In genomic region chr19:8589177-8589714, GRCh38 we compare ENCODE assay signal across 40 cellular contexts. TPM values are rescaled to one million over a fixed set of nuclear protein-coding genes. Genes with fewer than 3 reads are reported as not detected.
"Had no signal": no experiment of that assay in that cellular context is flagged by ENCODE, and none has a peak within 500 bp of the region (broad histone marks: within the 10 kb centered on the region; RNA-seq: fewer than 3 reads in every experiment).

No MANE protein-coding gene starts in this region.

- H3K27me3 ChIP-seq: adrenal gland, body of pancreas, brain microvascular endothelial cell, breast epithelium had no signal

- H3K36me3 ChIP-seq: brain microvascular endothelial cell had no signal

- H3K4me1 ChIP-seq: breast epithelium had no signal

- H3K27ac Mint-ChIP-seq: activated B cell treated with CpG ODN at 0.5 μM for 24 hours; activated CD4-positive, alpha-beta memory T cell treated with anti-CD3 and anti-CD28 coated beads for 36 hours; activated CD8-positive, alpha-beta T cell treated with anti-CD3 and anti-CD28 coated beads for 36 hours; activated naive CD4-positive, alpha-beta T cell treated with anti-CD3 and anti-CD28 coated beads for 36 hours; activated naive CD4-positive, alpha-beta T cell treated with anti-CD3 and anti-CD28 coated beads, Interleukin-2, amount 50 U/mL, for 72 hours; activated naive CD8-positive, alpha-beta T cell treated with anti-CD3 and anti-CD28 coated beads for 36 hours; activated T-cell treated with anti-CD3 and anti-CD28 coated beads, Interleukin-2, amount 50 U/mL, for 72 hours; activated T-helper 1 cell treated with anti-CD3 and anti-CD28 coated beads, Interleukin-12 subunit alpha, Interleukin-12 subunit beta, Interleukin-2, Interleukin-4 antibody, amounts not matched to agents 30 ng/mL and 10 ng/mL and 1 ng/mL, durations not matched to agents 14 hours and 24 hours and 36 hours; activated T-helper 17 cell treated with anti-CD3 and anti-CD28 coated beads, Interleukin-2, amount 50 U/mL, for 72 hours; T-helper 1 cell treated with Interleukin-12 subunit alpha and Interleukin-12 subunit beta and Interleukin-4 antibody, amounts not matched to agents 30 μg/mL and 1 μg/mL, for 36 hours; T-helper 2 cell treated with Interferon-gamma antibody and Interleukin-4, amounts not matched to agents 5 μg/mL and 100 μg/mL, for 36 hours had no signal

- H3K4me3 Mint-ChIP-seq: activated B cell treated with CpG ODN at 0.5 μM for 24 hours; activated CD4-positive, alpha-beta memory T cell treated with anti-CD3 and anti-CD28 coated beads for 36 hours; activated CD4-positive, alpha-beta T cell treated with anti-CD3 and anti-CD28 coated beads, Interleukin-2, amount 10 ng/mL, durations not matched to agents 24 days and 14 days; activated CD8-positive, alpha-beta T cell treated with anti-CD3 and anti-CD28 coated beads for 36 hours; activated naive CD4-positive, alpha-beta T cell treated with anti-CD3 and anti-CD28 coated beads for 36 hours; activated naive CD8-positive, alpha-beta T cell treated with anti-CD3 and anti-CD28 coated beads for 36 hours; activated T-cell treated with anti-CD3 and anti-CD28 coated beads, Interleukin-2, amount 50 U/mL, for 4 hours; activated T-cell treated with anti-CD3 and anti-CD28 coated beads, Interleukin-2, amount 50 U/mL, for 72 hours; activated T-helper 1 cell treated with anti-CD3 and anti-CD28 coated beads, Interleukin-12 subunit alpha, Interleukin-12 subunit beta, Interleukin-2, Interleukin-4 antibody, amounts not matched to agents 30 ng/mL and 10 ng/mL and 1 ng/mL, durations not matched to agents 14 hours and 24 hours and 36 hours; activated T-helper 17 cell treated with anti-CD3 and anti-CD28 coated beads, Interleukin-2, amount 50 U/mL, for 72 hours; central memory CD8-positive, alpha-beta T cell; T-helper 1 cell treated with Interleukin-12 subunit alpha and Interleukin-12 subunit beta and Interleukin-4 antibody, amounts not matched to agents 30 μg/mL and 1 μg/mL, for 36 hours; T-helper 2 cell treated with Interferon-gamma antibody and Interleukin-4, amounts not matched to agents 5 μg/mL and 100 μg/mL, for 36 hours had no signal

- H3K9me3 Mint-ChIP-seq: activated T-cell treated with anti-CD3 and anti-CD28 coated beads, Interleukin-2, amount 50 U/mL, for 4 hours; activated T-helper 17 cell treated with anti-CD3 and anti-CD28 coated beads, Interleukin-2, amount 50 U/mL, for 72 hours; central memory CD8-positive, alpha-beta T cell had no signal

- H3K4me3 ChIP-seq: adrenal gland, body of pancreas, breast epithelium had no signal

- ATAC-seq: activated CD8-positive, alpha-beta T cell treated with anti-CD3 and anti-CD28 coated beads for 36 hours; activated naive CD4-positive, alpha-beta T cell treated with anti-CD3 and anti-CD28 coated beads, Interleukin-2, amount 50 U/mL, for 72 hours; activated T-cell treated with anti-CD3 and anti-CD28 coated beads, Interleukin-2, amount 50 U/mL, for 4 hours; activated T-cell treated with anti-CD3 and anti-CD28 coated beads, Interleukin-2, amount 50 U/mL, for 72 hours; activated T-helper 17 cell treated with anti-CD3 and anti-CD28 coated beads, Interleukin-2, amount 50 U/mL, for 72 hours; body of pancreas had no signal

- H3K36me3 Mint-ChIP-seq: activated CD4-positive, alpha-beta memory T cell treated with anti-CD3 and anti-CD28 coated beads for 36 hours had no signal

- H3K27ac ChIP-seq: adrenal gland, body of pancreas, brain microvascular endothelial cell, breast epithelium, VCaP had no signal

- DNase-seq: activated B cell treated with CpG ODN at 0.5 μM for 24 hours; activated CD4-positive, alpha-beta memory T cell treated with anti-CD3 and anti-CD28 coated beads for 36 hours; activated CD4-positive, alpha-beta T cell treated with anti-CD3 and anti-CD28 coated beads for 4 hours; activated CD4-positive, alpha-beta T cell treated with anti-CD3 and anti-CD28 coated beads, Interleukin-2, amount 10 ng/mL, durations not matched to agents 24 days and 14 days; activated CD4-positive, alpha-beta T cell treated with anti-CD3 and anti-CD28 coated beads, Interleukin-2, amount 50 U/mL, for 1 hour; activated CD4-positive, alpha-beta T cell treated with anti-CD3 and anti-CD28 coated beads, Interleukin-2, amount 50 U/mL, for 4 hours; activated CD4-positive, CD25-positive, alpha-beta regulatory T cell treated with anti-CD3 and anti-CD28 coated beads, Interleukin-2, amount 50 U/mL, for 72 hours; activated CD8-positive, alpha-beta memory T cell treated with anti-CD3 and anti-CD28 coated beads, Interleukin-2, amount 50 U/mL, for 4 hours; activated CD8-positive, alpha-beta T cell treated with anti-CD3 and anti-CD28 coated beads for 36 hours; activated effector memory CD4-positive, alpha-beta T cell treated with anti-CD3 and anti-CD28 coated beads, Interleukin-2, amount 50 U/mL, for 16 hours; activated gamma-delta T cell treated with Interleukin-2 at 50 U/mL for 16 hours; activated naive CD4-positive, alpha-beta T cell; activated naive CD4-positive, alpha-beta T cell treated with anti-CD3 and anti-CD28 coated beads for 36 hours; activated naive CD4-positive, alpha-beta T cell treated with anti-CD3 and anti-CD28 coated beads, Interleukin-2, amount 50 U/mL, for 16 hours; activated naive CD8-positive, alpha-beta T cell treated with anti-CD3 and anti-CD28 coated beads for 36 hours; activated T-cell treated with anti-CD3 and anti-CD28 coated beads for 4 hours; activated T-cell treated with anti-CD3 and anti-CD28 coated beads, Interleukin-2, amount 50 U/mL, for 1 hour; activated T-cell treated with anti-CD3 and anti-CD28 coated beads, Interleukin-2, amount 50 U/mL, for 4 hours; activated T-cell treated with anti-CD3 and anti-CD28 coated beads, Interleukin-2, amount 50 U/mL, for 72 hours; adrenal gland; amniotic stem cell; aorta; body of pancreas; brain microvascular endothelial cell; caudate nucleus; cerebellar nuclear complex; T-helper 1 cell; T-helper 2 cell; T-helper 9 cell had no signal

- FAIRE-seq: astrocyte, TTC549 had no signal

- H3K9me3 ChIP-seq: adrenal gland, body of pancreas, breast epithelium had no signal

- H3K27me3 Mint-ChIP-seq: activated CD4-positive, alpha-beta memory T cell treated with anti-CD3 and anti-CD28 coated beads for 36 hours; activated CD8-positive, alpha-beta T cell treated with anti-CD3 and anti-CD28 coated beads for 36 hours; activated T-helper 17 cell treated with anti-CD3 and anti-CD28 coated beads, Interleukin-2, amount 50 U/mL, for 72 hours; central memory CD8-positive, alpha-beta T cell had no signal

RNA-seq across cellular contexts. Expression of gene NFILZ, which starts 41.2 kb away (rescaled TPM):
- total RNA-seq: activated B cell treated with CpG ODN at 0.5 μM for 24 hours; activated CD4-positive, alpha-beta memory T cell treated with anti-CD3 and anti-CD28 coated beads for 36 hours; activated CD4-positive, alpha-beta T cell treated with anti-CD3 and anti-CD28 coated beads, Interleukin-2, amount 10 ng/mL, durations not matched to agents 24 days and 14 days; activated CD8-positive, alpha-beta memory T cell treated with anti-CD3 and anti-CD28 coated beads for 36 hours; activated CD8-positive, alpha-beta T cell treated with anti-CD3 and anti-CD28 coated beads for 36 hours; activated naive CD4-positive, alpha-beta T cell treated with anti-CD3 and anti-CD28 coated beads for 36 hours; activated naive CD4-positive, alpha-beta T cell treated with anti-CD3 and anti-CD28 coated beads, Interleukin-2, amount 50 U/mL, for 72 hours; activated naive CD8-positive, alpha-beta T cell treated with anti-CD3 and anti-CD28 coated beads for 36 hours; activated T-cell treated with anti-CD3 and anti-CD28 coated beads, Interleukin-2, amount 50 U/mL, for 4 hours; activated T-cell treated with anti-CD3 and anti-CD28 coated beads, Interleukin-2, amount 50 U/mL, for 72 hours; activated T-helper 1 cell treated with anti-CD3 and anti-CD28 coated beads, Interleukin-12 subunit alpha, Interleukin-12 subunit beta, Interleukin-2, Interleukin-4 antibody, amounts not matched to agents 30 ng/mL and 10 ng/mL and 1 ng/mL, durations not matched to agents 14 hours and 24 hours and 36 hours; activated T-helper 17 cell treated with anti-CD3 and anti-CD28 coated beads, Interleukin-2, amount 50 U/mL, for 72 hours; adrenal gland; aorta; astrocyte; body of pancreas; breast epithelium had no signal
- polyA plus RNA-seq: adrenal gland, aorta had no signal
